16 cellular contexts compared by ENCODE assay signal in the genomic region with DNA sequence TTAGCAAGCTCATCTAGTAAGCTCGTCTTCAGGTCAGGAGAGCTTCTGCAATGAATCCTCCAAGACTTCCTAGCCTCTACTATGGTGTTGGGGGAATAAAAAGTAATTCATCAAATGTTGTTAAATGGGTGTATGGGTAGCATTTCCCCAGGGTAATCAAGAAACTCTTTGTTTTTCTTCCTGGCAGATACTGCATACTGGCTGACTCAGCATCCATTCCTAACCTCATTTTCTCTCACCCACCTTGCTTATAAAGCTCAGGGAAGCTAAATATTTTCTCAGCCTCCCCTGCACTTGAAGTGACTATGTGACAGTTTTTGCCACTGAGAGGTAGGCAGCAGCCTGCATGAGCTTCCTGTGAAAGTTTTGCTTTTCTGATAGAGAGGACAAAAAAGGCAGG.
DNase-seq lines count a peak whose midpoint lies in the region; TF ChIP-seq lines count a peak whose summit lies in the region.
"Had no signal": no experiment of that assay in that cellular context is flagged by ENCODE, and none has a peak within 500 bp of the region (broad histone marks: within the 10 kb centered on the region; RNA-seq: fewer than 3 reads in every experiment).

No MANE protein-coding gene starts in this region.

- H3K9ac ChIP-seq in smooth muscle cell (ENCODE audit: low read depth): no peak overlapping the region

- in situ Hi-C loops in transverse colon (cut with MboI; ENCODE audit: low pct_ligation_motif_present in 1 of 4, low pct_unique_long_range_greater_than_20kb in 1 of 4, low sequenced_read_pairs in 3 of 4): no loop called here

- no peak for TF ChIP-seq EP300 in transverse colon (IDR thresholded peaks at IDR 0.05; ENCODE audit: low read depth)

- H3K4me2 ChIP-seq in smooth muscle cell: no peak overlapping the region

- no peak overlapping the region for H2AFZ ChIP-seq in smooth muscle cell (ENCODE audit: low read depth)

- H3K27ac ChIP-seq in HEK293 (ENCODE audit: extremely low read depth, low read depth, low read length) (no peak overlapping the region), transverse colon (peak overlapping the region; percentile 57 to 65 (median 63)), Peyer's patch (no peak overlapping the region), smooth muscle cell (ENCODE audit: low read depth) (no peak overlapping the region)
- H3K27ac ChIP-seq: SJCRH30 had no signal

- H3K4me3 ChIP-seq in HEK293 (ENCODE audit: low read depth, low read length) (no peak overlapping the region), epithelial cell of esophagus (ENCODE audit: low read length) (no peak overlapping the region), transverse colon (no peak overlapping the region), Peyer's patch (no peak overlapping the region), smooth muscle cell (no peak overlapping the region)
- H3K4me3 ChIP-seq: SJCRH30 had no signal

- no peaks in the 10 kb centered on the region for H3K4me1 ChIP-seq in HEK293 (ENCODE audit: control insufficient read depth, insufficient read depth, low read length)
- peaks cover 0 to 27% (median 15%) of the 10 kb centered on the region in 4 donors for H3K4me1 ChIP-seq in transverse colon
- no peaks in the 10 kb centered on the region for H3K4me1 ChIP-seq in Peyer's patch
- no peaks in the 10 kb centered on the region for H3K4me1 ChIP-seq in smooth muscle cell (ENCODE audit: low read depth)
- H3K4me1 ChIP-seq: SJCRH30 had no signal

- CTCF ChIA-PET in HEK293 (lab: Yijun Ruan, JAX): interaction anchor here (0.9 to 1.3 kb wide), 3 partner anchors 9 to 165 kb away, joined by 3 read pairs; no protein-coding TSS in a partner anchor

- DNase-seq in NCI-H69 (lab: John Stamatoyannopoulos, UW): peak; percentile 17
- DNase-seq in epithelial cell of esophagus (ENCODE audit: low read depth): peak; percentile 7
- DNase-seq in transverse colon: no peak
- DNase-seq in Peyer's patch: no peak
- no peak for DNase-seq in smooth muscle cell (lab: John Stamatoyannopoulos, UW; ENCODE audit: unreplicated experiment)
- no peak for DNase-seq in OCI-M1 (lab: John Stamatoyannopoulos, UW)
- DNase-seq: CD4-positive, alpha-beta T cell; DMS153; GDM1; GOT3; NCI-H1105 treated with DMSO at 0.1 percent for 48 hours; NCI-H1694 treated with DMSO at 0.1 percent for 48 hours; NCI-H510A; NCI-H774; SJCRH30 had no signal

- H3F3A ChIP-seq in smooth muscle cell (ENCODE audit: low read depth): no peaks in the 10 kb centered on the region

- H3K79me2 ChIP-seq in smooth muscle cell (ENCODE audit: low read depth): no peaks in the 10 kb centered on the region

- no peaks in the 10 kb centered on the region for H4K20me1 ChIP-seq in smooth muscle cell (ENCODE audit: low read depth)

- TF ChIP-seq POLR2A in transverse colon (IDR thresholded peaks at IDR 0.05): no peak
- no peak for TF ChIP-seq POLR2A in Peyer's patch (IDR thresholded peaks at IDR 0.05)

- TF ChIP-seq CTCF in HEK293 (tag by site-specific recombination; IDR thresholded peaks at IDR 0.05): no peak
- no peak for TF ChIP-seq CTCF in epithelial cell of esophagus (IDR thresholded peaks at IDR 0.05; ENCODE audit: insufficient read depth, low read depth, low read length, missing control alignments)
- TF ChIP-seq CTCF in transverse colon (IDR thresholded peaks at IDR 0.05): no peak
- TF ChIP-seq CTCF in Peyer's patch (IDR thresholded peaks at IDR 0.05): no peak
- no peak for TF ChIP-seq CTCF in smooth muscle cell (IDR thresholded peaks at IDR 0.05; ENCODE audit: borderline replicate concordance, insufficient read depth, poor library complexity, severe bottlenecking)

- 33 to 60% methylated on average over 1 of the region's 1 CpG for WGBS in transverse colon (ENCODE audit: low coverage in 1 of 2), 2 donors
- WGBS in smooth muscle cell (ENCODE audit: low lambda C conversion rate): 82% methylated on average over 1 of the region's 1 CpG

- H3K9me3 ChIP-seq in HEK293 (ENCODE audit: control insufficient read depth, insufficient read depth, low read depth, low read length) (no peaks in the 10 kb centered on the region), transverse colon (no peaks in the 10 kb centered on the region), Peyer's patch (no peaks in the 10 kb centered on the region), smooth muscle cell (replicated peaks; ENCODE audit: low read depth) (no peaks in the 10 kb centered on the region)
- H3K9me3 ChIP-seq: SJCRH30 had no signal

- POLR2A ChIA-PET in HEK293 (lab: Yijun Ruan, JAX): no interaction called here

- H3K27me3 ChIP-seq in transverse colon (no peaks in the 10 kb centered on the region), Peyer's patch (no peaks in the 10 kb centered on the region), smooth muscle cell (ENCODE audit: low read depth) (peaks cover 23% of the 10 kb centered on the region)
- H3K27me3 ChIP-seq: SJCRH30 had no signal

- intact Hi-C loops in transverse colon (cut with DNase I; ENCODE audit: low total_unique reads): no loop called here

- H3K36me3 ChIP-seq in HEK293 (ENCODE audit: control insufficient read depth in 2 of 2, insufficient read depth in 1 of 2, low read length in 2 of 2) (no peaks in the 10 kb centered on the region), transverse colon (no peaks in the 10 kb centered on the region), Peyer's patch (no peaks in the 10 kb centered on the region), smooth muscle cell (ENCODE audit: low read depth) (no peaks in the 10 kb centered on the region)
- H3K36me3 ChIP-seq: SJCRH30 had no signal

TF ChIP-seq in HEK293, 187 proteins besides CTCF, POLR2A, EP300 and RAD21:
- TF ChIP-seq EGR2 (tag by site-specific recombination; IDR thresholded peaks at IDR 0.05; ENCODE audit: low read depth): peak; percentile 33; the same call in 1 of the 2 replicates
- TF ChIP-seq, protein P1, sequence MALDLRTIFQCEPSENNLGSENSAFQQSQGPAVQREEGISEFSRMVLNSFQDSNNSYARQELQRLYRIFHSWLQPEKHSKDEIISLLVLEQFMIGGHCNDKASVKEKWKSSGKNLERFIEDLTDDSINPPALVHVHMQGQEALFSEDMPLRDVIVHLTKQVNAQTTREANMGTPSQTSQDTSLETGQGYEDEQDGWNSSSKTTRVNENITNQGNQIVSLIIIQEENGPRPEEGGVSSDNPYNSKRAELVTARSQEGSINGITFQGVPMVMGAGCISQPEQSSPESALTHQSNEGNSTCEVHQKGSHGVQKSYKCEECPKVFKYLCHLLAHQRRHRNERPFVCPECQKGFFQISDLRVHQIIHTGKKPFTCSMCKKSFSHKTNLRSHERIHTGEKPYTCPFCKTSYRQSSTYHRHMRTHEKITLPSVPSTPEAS (tag by site-specific recombination; IDR thresholded peaks at IDR 0.05): no peak

Comparison
In these comparisons a context has a peak if more than half of its experiments do, and no peak if none do; other contexts are left out.
1. H3K27ac ChIP-seq: peak in transverse colon (4 of 4); none in HEK293 (single experiment), Peyer's patch (0 of 4) and smooth muscle cell (single experiment).
2. DNase-seq: peak in NCI-H69 (single experiment) and epithelial cell of esophagus (single experiment); none in transverse colon (single experiment), Peyer's patch (0 of 3), smooth muscle cell (single experiment) and OCI-M1 (single experiment).